In genomic region chr4:43402393-43402792, GRCh38 we compare ENCODE assay signal across 11 cellular contexts.
"Had no signal": no experiment of that assay in that cellular context is flagged by ENCODE, and none has a peak within 500 bp of the region (broad histone marks: within the 10 kb centered on the region; RNA-seq: fewer than 3 reads in every experiment).

No MANE protein-coding gene starts in this region.

- ATAC-seq: GM23338, HCT116 had no signal

- H2AFZ ChIP-seq: GM23248, GM23338 had no signal

- H3K4me2 ChIP-seq: GM23338 had no signal

- H3K27ac ChIP-seq: GM23248 had no signal

- H3K9me3 ChIP-seq: HAP-1 had no signal

- H3K4me3 Mint-ChIP-seq: GM23338, H9, HFFc6 had no signal

- H3K4me1 Mint-ChIP-seq: GM23338, H9 had no signal

- H3K27ac Mint-ChIP-seq: GM23338, H9, HFFc6 had no signal

- FAIRE-seq: H1, H54 had no signal

- H3K4me3 ChIP-seq: GM23248, GM23338, HAP-1 had no signal

- DNase-seq: GM23248, GOT3, H7, H9, HCEC 1CT, HFFc6 had no signal

- H3K9ac ChIP-seq: GM23248 had no signal

- H3K36me3 ChIP-seq: HAP-1 had no signal

- H3K4me1 ChIP-seq: HAP-1 had no signal
